27 cellular contexts compared by ENCODE assay signal in the genomic region with DNA sequence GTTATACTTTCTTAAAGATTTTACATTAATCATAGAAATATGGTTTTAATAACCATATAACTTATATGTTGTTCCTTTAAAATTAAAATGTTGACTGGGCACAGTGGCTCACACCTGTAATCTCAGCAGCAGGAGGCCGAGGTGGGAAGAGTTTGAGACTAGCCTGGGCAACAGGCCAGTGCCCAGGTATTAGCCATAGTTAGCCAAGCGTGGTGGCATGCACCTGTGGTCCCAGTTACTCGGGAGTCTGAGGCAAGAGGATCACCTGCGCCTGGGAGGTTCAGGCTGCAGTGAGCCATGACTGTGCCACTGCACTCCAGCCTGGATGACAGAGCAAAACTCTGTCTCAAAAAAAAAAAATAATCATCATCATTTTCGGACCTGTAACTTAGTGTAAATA.
"Had no signal": no experiment of that assay in that cellular context is flagged by ENCODE, and none has a peak within 500 bp of the region (broad histone marks: within the 10 kb centered on the region; RNA-seq: fewer than 3 reads in every experiment).

No MANE protein-coding gene starts in this region.

- H3K4me1 Mint-ChIP-seq: natural killer cell; nephron; neural progenitor cell; stimulated activated effector memory CD8-positive, alpha-beta T cell treated with anti-CD3 and anti-CD28 coated beads, Interleukin-12 subunit alpha, Interleukin-12 subunit beta, amount 100 ng/mL, for 72 hours; stimulated activated naive CD8-positive, alpha-beta T cell treated with anti-CD3 and anti-CD28 coated beads, Interleukin-15, amount 100 ng/mL, for 72 hours had no signal

- H3K36me3 Mint-ChIP-seq: stimulated activated effector memory CD8-positive, alpha-beta T cell treated with anti-CD3 and anti-CD28 coated beads, Interleukin-12 subunit alpha, Interleukin-12 subunit beta, amount 100 ng/mL, for 72 hours had no signal

- DNase-seq: natural killer cell; occipital lobe; ovary; posterior cingulate gyrus; psoas muscle; right cardiac atrium; right lobe of liver; sigmoid colon; small intestine; stimulated activated CD4-positive, alpha-beta T cell treated with anti-CD3 and anti-CD28 coated beads, Interleukin-15, amount 100 ng/mL, for 24 hours; stimulated activated CD4-positive, alpha-beta T cell treated with anti-CD3 and anti-CD28 coated beads, Interleukin-2, amount 100 ng/mL, for 24 hours; stimulated activated CD4-positive, alpha-beta T cell treated with anti-CD3 and anti-CD28 coated beads, Interleukin-2, amount 100 ng/mL, for 48 hours; stimulated activated CD4-positive, alpha-beta T cell treated with anti-CD3 and anti-CD28 coated beads, Interleukin-4, amount 100 ng/mL, for 24 hours; stimulated activated naive CD4-positive, alpha-beta T cell; stimulated activated naive CD8-positive, alpha-beta T cell treated with anti-CD3 and anti-CD28 coated beads, Interleukin-15, amount 100 ng/mL, for 72 hours; stimulated activated naive CD8-positive, alpha-beta T cell treated with anti-CD3 and anti-CD28 coated beads, Interleukin-15, Interleukin-2, amounts not matched to agents 100 U/mL and 50 U/mL, for 24 hours; substantia nigra; testis; tibial artery; transverse colon; upper lobe of right lung; uterus had no signal

- H3K4me3 Mint-ChIP-seq: natural killer cell; nephron; neural progenitor cell; stimulated activated effector memory CD8-positive, alpha-beta T cell treated with anti-CD3 and anti-CD28 coated beads, Interleukin-12 subunit alpha, Interleukin-12 subunit beta, amount 100 ng/mL, for 72 hours; stimulated activated naive CD8-positive, alpha-beta T cell treated with anti-CD3 and anti-CD28 coated beads, Interleukin-15, amount 100 ng/mL, for 72 hours; type B pancreatic cell had no signal

- ATAC-seq: natural killer cell; psoas muscle; right cardiac atrium; right lobe of liver; stimulated activated effector memory CD8-positive, alpha-beta T cell treated with anti-CD3 and anti-CD28 coated beads, Interleukin-12 subunit alpha, Interleukin-12 subunit beta, amount 100 ng/mL, for 72 hours; stimulated activated naive CD8-positive, alpha-beta T cell treated with anti-CD3 and anti-CD28 coated beads, Interleukin-15, amount 100 ng/mL, for 72 hours; stimulated activated naive CD8-positive, alpha-beta T cell treated with anti-CD3 and anti-CD28 coated beads, Interleukin-15, Interleukin-2, amounts not matched to agents 100 U/mL and 50 U/mL, for 24 hours; upper lobe of right lung had no signal

- H3K27me3 Mint-ChIP-seq: progenitor cell of endocrine pancreas; stimulated activated naive CD8-positive, alpha-beta T cell treated with anti-CD3 and anti-CD28 coated beads, Interleukin-15, amount 100 ng/mL, for 72 hours; type B pancreatic cell had no signal

- H3K27ac Mint-ChIP-seq: natural killer cell; nephron; neural progenitor cell; progenitor cell of endocrine pancreas; stimulated activated effector memory CD8-positive, alpha-beta T cell treated with anti-CD3 and anti-CD28 coated beads, Interleukin-12 subunit alpha, Interleukin-12 subunit beta, amount 100 ng/mL, for 72 hours; stimulated activated naive CD8-positive, alpha-beta T cell treated with anti-CD3 and anti-CD28 coated beads, Interleukin-15, amount 100 ng/mL, for 72 hours; type B pancreatic cell had no signal
